Comparison of ENCODE assay signal across 12 cellular contexts in the genomic region with DNA sequence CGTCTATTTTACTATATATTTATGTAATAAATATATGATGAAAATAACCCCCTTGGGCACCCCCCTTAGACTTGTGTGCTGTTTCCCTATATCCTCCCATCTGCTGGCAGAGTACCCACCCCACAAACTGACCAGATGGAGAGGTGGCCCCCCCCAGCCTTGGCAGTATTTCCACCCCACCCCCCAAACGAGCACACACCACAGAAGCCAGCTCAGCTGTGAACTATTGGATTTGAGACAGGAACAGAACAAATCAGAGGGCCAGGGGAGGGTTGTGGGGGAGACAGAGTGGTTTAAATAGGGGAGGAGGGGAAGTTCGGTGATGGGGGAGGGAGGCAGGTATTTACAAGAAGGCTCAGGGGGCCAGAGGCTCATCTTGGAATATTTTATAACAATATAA. TPM values are rescaled to one million over a fixed set of nuclear protein-coding genes. Genes with fewer than 3 reads are reported as not detected.
DNase-seq lines count a peak whose midpoint lies in the region; ATAC-seq and TF ChIP-seq lines count a peak whose summit lies in the region.
"Had no signal": no experiment of that assay in that cellular context is flagged by ENCODE, and none has a peak within 500 bp of the region (broad histone marks: within the 10 kb centered on the region; RNA-seq: fewer than 3 reads in every experiment).

No MANE protein-coding gene starts in this region.

- TF ChIP-seq EP300 in esophagus muscularis mucosa (IDR thresholded peaks at IDR 0.05) (no peak), transverse colon (IDR thresholded peaks at IDR 0.05; ENCODE audit: low read depth) (no peak)

- H3K36me3 ChIP-seq in esophagus muscularis mucosa (peaks cover 53 to 95% (median 85%) of the 10 kb centered on the region in 4 donors), transverse colon (peaks cover 0 to 35% (median 11%) of the 10 kb centered on the region in 4 donors)

- no peaks in the 10 kb centered on the region for H3K9me3 ChIP-seq in esophagus muscularis mucosa
- no peaks in the 10 kb centered on the region for H3K9me3 ChIP-seq in transverse colon
- H3K9me3 ChIP-seq: body of pancreas had no signal

- peaks cover 37% of the 10 kb centered on the region for H3K4me1 Mint-ChIP-seq in HFFc6 (ENCODE audit: low read depth)
- peaks cover 83% of the 10 kb centered on the region for H3K4me1 Mint-ChIP-seq in nephron progenitor cell
- peaks cover 20% of the 10 kb centered on the region for H3K4me1 Mint-ChIP-seq in chondrocyte (ENCODE audit: low read depth)
- H3K4me1 Mint-ChIP-seq: neural crest cell had no signal

- H3K4me3 Mint-ChIP-seq in HFFc6: no peak overlapping the region
- H3K4me3 Mint-ChIP-seq in nephron progenitor cell: no peak overlapping the region
- no peak overlapping the region for H3K4me3 Mint-ChIP-seq in chondrocyte (ENCODE audit: unreplicated experiment)
- H3K4me3 Mint-ChIP-seq: neural crest cell had no signal

- H3K9me3 Mint-ChIP-seq in HFFc6 (no peaks in the 10 kb centered on the region), nephron progenitor cell (no peaks in the 10 kb centered on the region), chondrocyte (ENCODE audit: low read depth) (no peaks in the 10 kb centered on the region)
- H3K9me3 Mint-ChIP-seq: neural crest cell had no signal

- H3K27ac ChIP-seq in esophagus muscularis mucosa (replicated peaks in 1 of 4) (peak overlapping the region; percentile 88 to 99 (median 94)), transverse colon (peak overlapping the region; percentile 93 to 99 (median 96))

- no peaks in the 10 kb centered on the region for H3K27me3 ChIP-seq in esophagus muscularis mucosa
- H3K27me3 ChIP-seq in transverse colon: no peaks in the 10 kb centered on the region
- H3K27me3 ChIP-seq: body of pancreas had no signal

- TF ChIP-seq CTCF in HFFc6 (IDR thresholded peaks at IDR 0.05) (no peak), esophagus muscularis mucosa (IDR thresholded peaks at IDR 0.05) (no peak), nephron progenitor cell (IDR thresholded peaks at IDR 0.05) (no peak), transverse colon (IDR thresholded peaks at IDR 0.05) (no peak), chondrocyte (IDR thresholded peaks at IDR 0.05) (no peak)

- H3K36me3 Mint-ChIP-seq in HFFc6 (ENCODE audit: low read depth) (peaks cover 33% of the 10 kb centered on the region), nephron progenitor cell (ENCODE audit: low read depth) (peaks cover 33% of the 10 kb centered on the region), chondrocyte (ENCODE audit: low read depth) (peaks cover 25% of the 10 kb centered on the region)

- H3K4me1 ChIP-seq in esophagus muscularis mucosa: peaks cover 76 to 88% (median 87%) of the 10 kb centered on the region in 4 donors
- peaks cover 36 to 64% (median 62%) of the 10 kb centered on the region in 4 donors for H3K4me1 ChIP-seq in transverse colon

- TF ChIP-seq POLR2A in esophagus muscularis mucosa (IDR thresholded peaks at IDR 0.05; ENCODE audit: low read depth) (no peak), transverse colon (IDR thresholded peaks at IDR 0.05) (no peak)

- ATAC-seq in HG03460 (IDR thresholded peaks at IDR 0.05; ENCODE audit: unreplicated experiment): no peak
- no peak for ATAC-seq in HG03039 (IDR thresholded peaks at IDR 0.05; ENCODE audit: unreplicated experiment)

- 22% methylated on average over 3 of the region's 3 CpGs for WGBS in esophagus muscularis mucosa
- WGBS in transverse colon (ENCODE audit: low coverage in 1 of 2), 2 donors: 41 to 44% methylated on average over 3 of the region's 3 CpGs

- in situ Hi-C loops in transverse colon (cut with MboI; ENCODE audit: low pct_ligation_motif_present in 1 of 4, low pct_unique_long_range_greater_than_20kb in 1 of 4, low sequenced_read_pairs in 3 of 4): no loop called here

- H3K27ac Mint-ChIP-seq in HFFc6: peak overlapping the region; percentile 57; the same call in 1 of the 2 replicates
- peak overlapping the region; percentile 59 for H3K27ac Mint-ChIP-seq in nephron progenitor cell
- no peak overlapping the region for H3K27ac Mint-ChIP-seq in chondrocyte (ENCODE audit: unreplicated experiment)

- H3K4me3 ChIP-seq in esophagus muscularis mucosa (peak overlapping the region in 1 of 4 donors; percentile 17), transverse colon (no peak overlapping the region)
- H3K4me3 ChIP-seq: body of pancreas had no signal

- H3K27me3 Mint-ChIP-seq in HFFc6 (ENCODE audit: insufficient read depth): peaks cover 8% of the 10 kb centered on the region
- no peaks in the 10 kb centered on the region for H3K27me3 Mint-ChIP-seq in nephron progenitor cell (ENCODE audit: low read depth, poor library complexity)
- H3K27me3 Mint-ChIP-seq in chondrocyte (ENCODE audit: low read depth): no peaks in the 10 kb centered on the region

- intact Hi-C loops in esophagus muscularis mucosa (cut with DNase I): loop anchor here (5.0 kb wide), 1 partner anchor 35 kb away; no protein-coding TSS in a partner anchor
- intact Hi-C loops in transverse colon (cut with DNase I; ENCODE audit: low total_unique reads): no loop called here

- DNase-seq in HFFc6: no peak
- DNase-seq in esophagus muscularis mucosa (ENCODE audit: extremely low spot score): no peak
- DNase-seq in nephron progenitor cell: no peak
- no peak for DNase-seq in transverse colon
- DNase-seq in chondrocyte (ENCODE audit: low spot score): no peak
- DNase-seq: body of pancreas, Calu3, GOT3, NCI-H1105 had no signal

RNA-seq across cellular contexts. Expression of gene NR1D1, which starts 7.8 kb away (rescaled TPM):
- 10 to 100 TPM; 11.2 to 15.8 (median 15.1) TPM for total RNA-seq in HFFc6 (2021; fragmentation: NEBNext Ultra II Directional; extraction: Animal tissue kit (Norgen Biotek cat#: 25700))
- total RNA-seq in esophagus muscularis mucosa: 10 to 100 TPM in 3 of 4 donors, 1 to 10 TPM in 1; 6.1 to 24.2 (median 14.5) TPM
- total RNA-seq in transverse colon: 10 to 100 TPM in 1 of 4 donors, 1 to 10 TPM in 3; 4.8 to 18.0 (median 7.3) TPM
- 5.9 to 7.9 TPM (median 6.6 TPM) in 3 replicates for total RNA-seq in chondrocyte

RNA-seq across cellular contexts. Expression of gene MSL1, which starts 29.2 kb away (rescaled TPM):
- 10 to 100 TPM; 61.2 to 67.8 (median 65.5) TPM for total RNA-seq in HFFc6 (2021; fragmentation: NEBNext Ultra II Directional; extraction: Animal tissue kit (Norgen Biotek cat#: 25700))
- total RNA-seq in esophagus muscularis mucosa (10 to 100 TPM; 64.1 to 86.8 (median 72.2) TPM), transverse colon (100 to 1,000 TPM in 2 of 4 donors, 10 to 100 TPM in 2; 73.9 to 258 (median 90.6) TPM), chondrocyte (86.8 to 103 TPM (median 96.2 TPM) in 3 replicates)

RNA-seq across cellular contexts. Expression of gene THRA, which starts 29.8 kb away (rescaled TPM):
- total RNA-seq in HFFc6 (2021; fragmentation: NEBNext Ultra II Directional; extraction: Animal tissue kit (Norgen Biotek cat#: 25700)): 10 to 100 TPM; 29.3 to 33.7 (median 30.7) TPM
- total RNA-seq in esophagus muscularis mucosa (100 to 1,000 TPM in 2 of 4 donors, 10 to 100 TPM in 2; 69.7 to 112 (median 85.2) TPM), transverse colon (10 to 100 TPM; 32.6 to 82.6 (median 58.6) TPM), chondrocyte (31.9 to 46.6 TPM (median 34.7 TPM) in 3 replicates)

RNA-seq across cellular contexts. Expression of gene MED24, which starts 38.4 kb away (rescaled TPM):
- total RNA-seq in HFFc6 (2021; fragmentation: NEBNext Ultra II Directional; extraction: Animal tissue kit (Norgen Biotek cat#: 25700)): 10 to 100 TPM; 60.9 to 72.8 (median 65.3) TPM
- total RNA-seq in esophagus muscularis mucosa (10 to 100 TPM; 33.6 to 43.6 (median 37.4) TPM), transverse colon (100 to 1,000 TPM in 2 of 4 donors, 10 to 100 TPM in 2; 64.3 to 294 (median 112) TPM), chondrocyte (54.4 to 94.3 TPM (median 57.7 TPM) in 3 replicates)

RNA-seq across cellular contexts. Expression of gene CASC3, which starts 47.8 kb away (rescaled TPM):
- 10 to 100 TPM; 49.5 to 67.7 (median 62.0) TPM for total RNA-seq in HFFc6 (2021; fragmentation: NEBNext Ultra II Directional; extraction: Animal tissue kit (Norgen Biotek cat#: 25700))
- total RNA-seq in esophagus muscularis mucosa (100 to 1,000 TPM in 2 of 4 donors, 10 to 100 TPM in 2; 77.2 to 103 (median 95.5) TPM), transverse colon (10 to 100 TPM; 41.8 to 65.1 (median 51.0) TPM), chondrocyte (70.2 to 78.3 TPM (median 70.6 TPM) in 3 replicates)
